In the genomic region with DNA sequence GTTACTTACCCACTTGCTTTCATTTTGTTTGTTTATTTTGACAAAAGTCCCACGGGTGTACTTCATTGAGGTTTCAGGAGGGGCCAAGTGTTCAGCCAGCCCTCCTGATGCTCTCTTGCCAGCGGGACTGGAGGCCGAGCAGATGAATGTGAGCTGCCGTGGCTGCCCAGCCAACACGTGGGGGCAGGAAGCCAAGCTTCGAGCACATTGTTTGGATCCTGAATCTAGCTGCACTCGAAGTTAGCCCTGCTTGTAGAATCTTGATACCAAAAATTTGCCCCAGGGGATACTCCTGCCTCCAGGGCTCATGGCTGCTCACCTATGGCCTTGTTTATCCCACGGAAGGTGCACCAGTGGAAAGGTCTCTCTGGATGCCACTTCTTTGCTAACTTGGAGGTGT, we compare ENCODE assay signal across 24 cellular contexts. TPM values are rescaled to one million over a fixed set of nuclear protein-coding genes. Genes with fewer than 3 reads are reported as not detected.
DNase-seq lines count a peak whose midpoint lies in the region; FAIRE-seq and TF ChIP-seq lines count a peak whose summit lies in the region.
"Had no signal": no experiment of that assay in that cellular context is flagged by ENCODE, and none has a peak within 500 bp of the region (broad histone marks: within the 10 kb centered on the region; RNA-seq: fewer than 3 reads in every experiment).

No MANE protein-coding gene starts in this region.

- no peaks in the 10 kb centered on the region for H4K20me1 ChIP-seq in MM.1S (ENCODE audit: insufficient read depth, low read length)

- H2AFZ ChIP-seq in MM.1S (ENCODE audit: low read length), result no peak overlapping the region

- DNase-seq in G401 (ENCODE audit: low spot score) (peak; percentile 94), MM.1S (no peak), fibroblast of the aortic adventitia (ENCODE audit: low read depth) (peak; percentile 21), sigmoid colon (peak; percentile 27), NCI-H187 treated with DMSO at 0.1 percent for 48 hours (lab: John Stamatoyannopoulos, UW) (no peak), HTR-8/SVneo (ENCODE audit: insufficient read length, low spot score) (no peak), COLO668 (lab: John Stamatoyannopoulos, UW; ENCODE audit: unreplicated experiment) (no peak)
- DNase-seq: activated CD4-positive, alpha-beta T cell treated with anti-CD3 and anti-CD28 coated beads, Interleukin-2, amount 10 ng/mL, durations not matched to agents 24 days and 14 days; left cardiac atrium; naive B cell; NCI-H1694; NCI-H526; occipital lobe; stimulated activated CD4-positive, alpha-beta T cell treated with anti-CD3 and anti-CD28 coated beads, Interleukin-12 subunit alpha, Interleukin-12 subunit beta, amount 100 ng/mL, for 4 hours; stimulated activated CD4-positive, alpha-beta T cell treated with anti-CD3 and anti-CD28 coated beads, Interleukin-4, amount 100 ng/mL, for 24 hours; stimulated activated naive B cell treated with anti-CD40 and anti-IgM and Interleukin-4, amounts not matched to agents 10 μg/mL and 1 μg/mL and 100 μg/mL, for 72 hours had no signal

- H3K27me3 ChIP-seq in MM.1S (replicated peaks; ENCODE audit: insufficient read depth, low read length), result peaks cover 65% of the 10 kb centered on the region
- peaks cover 0 to 6% (median 5%) of the 10 kb centered on the region in 3 donors for H3K27me3 ChIP-seq in sigmoid colon

- H3K9me2 ChIP-seq in MM.1S (replicated peaks; ENCODE audit: insufficient read depth, low read length), result no peaks in the 10 kb centered on the region

- H3K4me3 ChIP-seq in MM.1S (ENCODE audit: low read length) (no peak overlapping the region), fibroblast of the aortic adventitia (ENCODE audit: low read depth, low read length) (no peak overlapping the region), sigmoid colon (no peak overlapping the region)
- H3K4me3 ChIP-seq: thoracic aorta had no signal

- TF ChIP-seq CTCF in MM.1S (IDR thresholded peaks at IDR 0.05; ENCODE audit: low read length) (no peak), fibroblast of the aortic adventitia (IDR thresholded peaks at IDR 0.05; ENCODE audit: insufficient read depth, low read length) (no peak), sigmoid colon (IDR thresholded peaks at IDR 0.05) (no peak)

- intact Hi-C loops in sigmoid colon (cut with DNase I), result no loop called here

- no peak overlapping the region for H3K27ac ChIP-seq in MM.1S (ENCODE audit: low read length)
- no peak overlapping the region for H3K27ac ChIP-seq in sigmoid colon
- H3K27ac ChIP-seq: KMS-11, thoracic aorta had no signal

- no peak for TF ChIP-seq EP300 in sigmoid colon (IDR thresholded peaks at IDR 0.05)

- no peaks in the 10 kb centered on the region for H3K36me3 ChIP-seq in MM.1S (replicated peaks; ENCODE audit: insufficient read depth, low read length)
- no peaks in the 10 kb centered on the region for H3K36me3 ChIP-seq in sigmoid colon
- H3K36me3 ChIP-seq: thoracic aorta had no signal

- H3K4me1 ChIP-seq in MM.1S (ENCODE audit: low read length) (no peaks in the 10 kb centered on the region), sigmoid colon (no peaks in the 10 kb centered on the region)

- no peaks in the 10 kb centered on the region for H3K79me2 ChIP-seq in MM.1S (ENCODE audit: low read length)

- H3K9ac ChIP-seq in MM.1S (ENCODE audit: low read length), result no peak overlapping the region
- H3K9ac ChIP-seq: KMS-11 had no signal

- in situ Hi-C loops in G401 (cut with HindIII; ENCODE audit: low sequenced_read_pairs), result no loop called here

- H3K9me3 ChIP-seq in MM.1S (replicated peaks; ENCODE audit: insufficient read depth, low read length) (no peaks in the 10 kb centered on the region), sigmoid colon (peaks cover 0 to 3% (median 0%) of the 10 kb centered on the region in 4 donors)

- 50 to 62% methylated on average over 8 of the region's 8 CpGs for WGBS in sigmoid colon, 2 donors

- no peaks in the 10 kb centered on the region for H3F3A ChIP-seq in MM.1S (ENCODE audit: insufficient read depth, low read length)

- no peak for FAIRE-seq in HTR-8/SVneo (lab: Jason Lieb, UNC)
- FAIRE-seq: endothelial cell of umbilical vein had no signal

- peak overlapping the region; percentile 25; the same call in 1 of the 2 replicates for H3K4me2 ChIP-seq in MM.1S (ENCODE audit: low read depth, low read length)
- H3K4me2 ChIP-seq: KMS-11 had no signal

- TF ChIP-seq POLR2A in sigmoid colon (IDR thresholded peaks at IDR 0.05), result no peak

RNA-seq across cellular contexts. Expression of a gene that starts 49.3 kb away (rescaled TPM):
- total RNA-seq in G401 (2014; rRNA removed; shearing (Covaris generic)), result 0.18 TPM in 1 of 2 replicates, not detected in the other
- not detected in 2 replicates for total RNA-seq in fibroblast of the aortic adventitia (ENCODE audit: low replicate concordance)
- total RNA-seq in sigmoid colon, result 1 to 10 TPM in 3 of 4 donors, under 1 TPM in 1; 0.66 to 4.2 (median 1.5) TPM
- under 1 TPM in 1 of 3 donors, not detected in 2; 0.35 TPM for polyA plus RNA-seq in sigmoid colon
- total RNA-seq: activated CD4-positive, alpha-beta T cell treated with anti-CD3 and anti-CD28 coated beads, Interleukin-2, amount 10 ng/mL, durations not matched to agents 24 days and 14 days; activated T-helper 17 cell treated with anti-CD3 and anti-CD28 coated beads, Interleukin-2, amount 50 U/mL, for 72 hours; endothelial cell of umbilical vein; mesenteric fat pad; OCI-LY7; renal cortical epithelial cell; thoracic aorta had no signal
- polyA plus RNA-seq: CD14-positive monocyte, endothelial cell of umbilical vein had no signal

Comparison
In these comparisons a context has a peak if more than half of its experiments do, and no peak if none do; other contexts are left out.
1. DNase-seq: peak in G401 (single experiment), fibroblast of the aortic adventitia (single experiment) and sigmoid colon (single experiment); none in MM.1S (single experiment), NCI-H187 treated with DMSO at 0.1 percent for 48 hours (single experiment), HTR-8/SVneo (single experiment) and COLO668 (single experiment).